ENCODE assay signal across 19 cellular contexts in the genomic region with DNA sequence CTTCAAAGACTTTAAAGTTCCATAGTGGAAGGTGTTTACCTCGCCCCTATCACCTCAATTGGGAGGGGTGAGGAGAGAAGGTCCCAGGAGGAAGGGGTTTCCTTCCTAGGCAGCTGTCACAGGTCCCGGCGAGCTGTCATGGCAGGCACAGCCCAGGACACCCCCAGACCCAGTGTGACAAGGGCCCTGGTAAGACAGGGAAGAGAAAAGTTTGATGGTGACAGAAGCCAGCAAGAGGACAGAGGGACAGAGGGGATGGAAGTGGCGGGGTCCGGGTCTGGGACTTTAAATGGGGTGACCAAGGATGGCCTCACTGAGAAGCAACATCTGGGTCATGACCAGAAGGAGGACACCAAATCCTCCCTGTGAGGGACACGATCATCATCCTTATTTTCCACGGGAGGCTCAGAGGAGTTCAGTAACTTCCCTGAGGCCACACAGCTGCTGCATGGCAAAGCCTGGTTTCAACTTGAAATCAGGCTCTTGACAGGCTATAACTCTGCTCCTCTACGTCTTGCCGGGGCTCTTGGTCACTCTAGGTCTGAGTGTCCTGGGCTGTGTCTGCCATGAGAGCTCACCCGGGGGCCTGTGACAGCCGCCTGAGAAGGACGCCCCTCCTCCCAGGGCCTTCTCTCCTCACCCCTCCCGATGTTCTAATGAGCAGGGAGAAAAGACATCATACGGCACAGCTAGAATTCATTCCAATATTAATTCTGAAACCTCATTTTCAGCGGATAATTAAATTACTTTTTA.
DNase-seq lines count a peak whose midpoint lies in the region; ATAC-seq, FAIRE-seq and TF ChIP-seq lines count a peak whose summit lies in the region.
"Had no signal": no experiment of that assay in that cellular context is flagged by ENCODE, and none has a peak within 500 bp of the region (broad histone marks: within the 10 kb centered on the region; RNA-seq: fewer than 3 reads in every experiment).

No MANE protein-coding gene starts in this region.

- TF ChIP-seq CTCF in kidney (IDR thresholded peaks at IDR 0.05; ENCODE audit: borderline replicate concordance, extremely low read depth, insufficient read depth) = no peak
- TF ChIP-seq CTCF in sigmoid colon (IDR thresholded peaks at IDR 0.05) = no peak
- TF ChIP-seq CTCF in D721Med (IDR thresholded peaks at IDR 0.05; ENCODE audit: insufficient read depth, missing control alignments) = no peak

- CTCF ChIA-PET in activated CD8-positive, alpha-beta memory T cell treated with anti-CD3 and anti-CD28 coated beads, Interleukin-2, amount 10 ng/mL, durations not matched to agents 7 days and 5 days (lab: Charles Lee) = no interaction called here

- intact Hi-C loops in kidney (cut with DNase I) = no loop called here
- intact Hi-C loops in sigmoid colon (cut with DNase I) = no loop called here

- no peaks in the 10 kb centered on the region for H3K27me3 ChIP-seq in sigmoid colon

- no peaks in the 10 kb centered on the region for H3K4me1 ChIP-seq in kidney (ENCODE audit: control insufficient read depth in 1 of 2, insufficient read depth in 1 of 2, low read depth in 1 of 2, low read length in 2 of 2)
- no peaks in the 10 kb centered on the region for H3K4me1 ChIP-seq in sigmoid colon

- no peak for TF ChIP-seq POLR2A in sigmoid colon (IDR thresholded peaks at IDR 0.05)

- H3K27me3 Mint-ChIP-seq in activated CD8-positive, alpha-beta memory T cell treated with anti-CD3 and anti-CD28 coated beads, Interleukin-2, amount 10 ng/mL, durations not matched to agents 7 days and 5 days = no peaks in the 10 kb centered on the region

- WGBS in sigmoid colon, 2 donors = 79 to 81% methylated on average over 15 of the region's 15 CpGs

- DNase-seq in activated CD8-positive, alpha-beta memory T cell treated with anti-CD3 and anti-CD28 coated beads, Interleukin-2, amount 50 U/mL, for 48 hours = peak; percentile 39
- no peak for DNase-seq in activated CD8-positive, alpha-beta memory T cell treated with anti-CD3 and anti-CD28 coated beads, Interleukin-2, amount 10 ng/mL, durations not matched to agents 7 days and 5 days
- DNase-seq in GM18507 (ENCODE audit: extremely low spot score, insufficient read length, low read depth) (no peak), kidney (peak; percentile 43), sigmoid colon (peak; percentile 51), D721Med (ENCODE audit: insufficient read length, low spot score) (no peak)
- DNase-seq: 8988T, DND-41, GDM1, GM23248, HCEC 1CT, NCI-H1417 treated with DMSO at 0.1 percent for 48 hours, NCI-H2029, NCI-H82, PC-9 had no signal

- TF ChIP-seq EP300 in sigmoid colon (IDR thresholded peaks at IDR 0.05) = no peak

- H3K4me3 ChIP-seq in kidney (ENCODE audit: low read length in 2 of 2) (no peak overlapping the region), sigmoid colon (no peak overlapping the region)
- H3K4me3 ChIP-seq: GM12878, GM23248, PC-9 had no signal

- H3K9me3 ChIP-seq in kidney (ENCODE audit: control insufficient read depth in 1 of 2, low read length in 2 of 2) = no peaks in the 10 kb centered on the region
- H3K9me3 ChIP-seq in sigmoid colon = peaks cover 0 to 1% (median 0%) of the 10 kb centered on the region in 4 donors

- no peak overlapping the region for H3K27ac Mint-ChIP-seq in activated CD8-positive, alpha-beta memory T cell treated with anti-CD3 and anti-CD28 coated beads, Interleukin-2, amount 10 ng/mL, durations not matched to agents 7 days and 5 days
- H3K27ac Mint-ChIP-seq: CD8-positive, alpha-beta memory T cell had no signal

- H3K4me3 Mint-ChIP-seq in activated CD8-positive, alpha-beta memory T cell treated with anti-CD3 and anti-CD28 coated beads, Interleukin-2, amount 10 ng/mL, durations not matched to agents 7 days and 5 days = no peak overlapping the region
- H3K4me3 Mint-ChIP-seq: CD8-positive, alpha-beta memory T cell had no signal

- H3K27ac ChIP-seq in kidney (ENCODE audit: low read depth in 2 of 2, low read length in 2 of 2) (no peak overlapping the region), sigmoid colon (no peak overlapping the region)
- H3K27ac ChIP-seq: GM23248, PC-9 had no signal

- no peaks in the 10 kb centered on the region for H3K9me3 Mint-ChIP-seq in activated CD8-positive, alpha-beta memory T cell treated with anti-CD3 and anti-CD28 coated beads, Interleukin-2, amount 10 ng/mL, durations not matched to agents 7 days and 5 days (ENCODE audit: low read depth)
- H3K9me3 Mint-ChIP-seq: CD8-positive, alpha-beta memory T cell had no signal

- ATAC-seq in activated CD8-positive, alpha-beta memory T cell treated with anti-CD3 and anti-CD28 coated beads, Interleukin-2, amount 10 ng/mL, durations not matched to agents 7 days and 5 days = no peak
- ATAC-seq in GM21360 (IDR thresholded peaks at IDR 0.05; ENCODE audit: unreplicated experiment) (no peak), HG02642 (IDR thresholded peaks at IDR 0.05; ENCODE audit: poor library complexity, unreplicated experiment) (no peak)
- ATAC-seq: GM12878 had no signal

- H3K9ac ChIP-seq in kidney (ENCODE audit: low read length in 2 of 2) = no peak overlapping the region
- H3K9ac ChIP-seq: GM23248 had no signal

- peaks cover 10% of the 10 kb centered on the region for H3K4me1 Mint-ChIP-seq in activated CD8-positive, alpha-beta memory T cell treated with anti-CD3 and anti-CD28 coated beads, Interleukin-2, amount 10 ng/mL, durations not matched to agents 7 days and 5 days

- FAIRE-seq in GM18507 (lab: Jason Lieb, UNC) (peak; percentile 49), kidney (lab: Jason Lieb, UNC) (no peak), D721Med (lab: Jason Lieb, UNC) (no peak)
- FAIRE-seq: GM12878 had no signal

- no peaks in the 10 kb centered on the region for H3K36me3 Mint-ChIP-seq in activated CD8-positive, alpha-beta memory T cell treated with anti-CD3 and anti-CD28 coated beads, Interleukin-2, amount 10 ng/mL, durations not matched to agents 7 days and 5 days
- H3K36me3 Mint-ChIP-seq: CD8-positive, alpha-beta memory T cell had no signal

- no peaks in the 10 kb centered on the region for H3K36me3 ChIP-seq in kidney (ENCODE audit: control insufficient read depth in 1 of 2, insufficient read depth in 2 of 2, low read length in 2 of 2)
- H3K36me3 ChIP-seq in sigmoid colon = no peaks in the 10 kb centered on the region

Comparison
In these comparisons a context has a peak if more than half of its experiments do, and no peak if none do; other contexts are left out.
1. DNase-seq: peak in activated CD8-positive, alpha-beta memory T cell treated with anti-CD3 and anti-CD28 coated beads, Interleukin-2, amount 50 U/mL, for 48 hours (single experiment), kidney (single experiment) and sigmoid colon (single experiment); none in activated CD8-positive, alpha-beta memory T cell treated with anti-CD3 and anti-CD28 coated beads, Interleukin-2, amount 10 ng/mL, durations not matched to agents 7 days and 5 days (single experiment), GM18507 (single experiment) and D721Med (single experiment).